Comparison of ENCODE assay signal across 8 cellular contexts in genomic region chr14:25406818-25407217, GRCh38.
A peak's percentile ranks its signal among the peaks of the same experiment; 100 is the strongest.
DNase-seq lines count a peak whose midpoint lies in the region; ATAC-seq and TF ChIP-seq lines count a peak whose summit lies in the region.

No MANE protein-coding gene starts in this region.

- in situ Hi-C loops in GM13976 (cut with MboI; ENCODE audit: low sequenced_read_pairs, unreplicated experiment) = no loop called here

- no peak for ATAC-seq in GM18873 (IDR thresholded peaks at IDR 0.05; ENCODE audit: low FRiP score, unreplicated experiment)
- no peak for ATAC-seq in HG02588 (IDR thresholded peaks at IDR 0.05; ENCODE audit: unreplicated experiment)

- no peak for TF ChIP-seq CTCF in GM13976 (IDR thresholded peaks at IDR 0.05; ENCODE audit: borderline replicate concordance, control extremely low read depth, extremely low read depth, insufficient read depth, missing control alignments)

- DNase-seq in DMS53 (lab: John Stamatoyannopoulos, UW) (peak; percentile 78), HS-5 (ENCODE audit: low read depth) (peak; percentile 8), SHP77 treated with DMSO at 0.1 percent for 48 hours (lab: John Stamatoyannopoulos, UW) (peak; percentile 28), foreskin melanocyte (peak; percentile 52), GM13976 (ENCODE audit: low spot score) (no peak)
- no peak for DNase-seq in activated T-cell treated with anti-CD3 and anti-CD28 coated beads, Interleukin-2, amount 50 U/mL, for 48 hours

Comparison
In these comparisons a context has a peak if more than half of its experiments do, and no peak if none do; other contexts are left out.
1. DNase-seq: peak in DMS53 (single experiment), HS-5 (single experiment), SHP77 treated with DMSO at 0.1 percent for 48 hours (single experiment) and foreskin melanocyte (single experiment); none in GM13976 (single experiment) and activated T-cell treated with anti-CD3 and anti-CD28 coated beads, Interleukin-2, amount 50 U/mL, for 48 hours (0 of 2).